33 cellular contexts compared by ENCODE assay signal in the genomic region with DNA sequence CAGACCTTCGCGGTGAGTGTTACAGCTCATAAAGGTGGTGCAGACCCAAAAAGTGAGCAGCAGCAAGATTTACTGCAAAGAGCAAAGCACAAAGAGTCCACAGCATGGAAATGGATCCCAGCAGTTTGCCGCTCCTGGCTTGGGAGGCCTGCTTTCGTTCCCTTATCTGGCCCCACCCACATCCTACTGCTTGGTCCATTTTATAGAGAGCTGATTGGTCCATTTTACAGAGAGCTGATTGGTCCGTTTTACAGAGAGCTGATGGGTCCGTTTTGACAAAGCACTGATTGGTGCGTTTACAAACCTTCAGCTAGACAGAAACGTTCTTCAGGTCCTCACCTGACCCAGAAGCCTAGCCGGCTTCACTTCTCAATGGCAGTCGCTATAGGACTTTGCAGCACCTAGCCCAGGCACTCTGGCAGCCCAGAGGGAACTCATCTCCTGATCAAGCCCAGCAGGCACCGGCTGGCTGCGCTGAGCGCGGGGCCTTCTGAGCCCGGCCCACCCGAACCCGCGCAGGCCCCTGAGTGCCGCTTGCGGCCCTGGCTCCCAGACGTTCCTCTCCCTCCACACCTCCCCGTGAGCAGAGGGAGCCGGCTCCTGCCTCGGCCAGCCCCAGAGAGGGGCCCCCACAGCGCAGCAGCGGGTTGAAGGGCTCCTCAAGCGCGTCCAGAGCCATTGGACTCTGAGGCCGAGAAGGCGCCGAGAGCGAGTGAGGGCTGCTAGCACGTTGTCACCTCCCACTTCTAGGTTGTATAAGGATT.
"Had no signal": no experiment of that assay in that cellular context is flagged by ENCODE, and none has a peak within 500 bp of the region (broad histone marks: within the 10 kb centered on the region; RNA-seq: fewer than 3 reads in every experiment).

No MANE protein-coding gene starts in this region.

- H3K4me1 ChIP-seq: adrenal gland, breast epithelium had no signal

- H3K27ac ChIP-seq: adrenal gland, ascending aorta, breast epithelium, cardiac muscle cell, coronary artery, dorsolateral prefrontal cortex had no signal

- FAIRE-seq: frontal cortex had no signal

- H3K4me3 ChIP-seq: adrenal gland, ascending aorta, breast epithelium, cardiac muscle cell, coronary artery, dorsolateral prefrontal cortex had no signal

- H3K27me3 Mint-ChIP-seq: activated CD4-positive, alpha-beta T cell treated with anti-CD3 and anti-CD28 coated beads, Interleukin-2, amount 10 ng/mL, durations not matched to agents 24 days and 14 days; activated naive CD8-positive, alpha-beta T cell treated with anti-CD3 and anti-CD28 coated beads for 36 hours; activated naive CD8-positive, alpha-beta T cell treated with anti-CD3 and anti-CD28 coated beads, Interleukin-2, amount 50 U/mL, for 24 hours; dendritic cell treated with granulocyte-macrophage colony-stimulating factor and Interleukin-4, amounts not matched to agents 40 ng/mL and 50 ng/mL, for 4 days had no signal

- H3K4me1 Mint-ChIP-seq: activated CD4-positive, alpha-beta T cell treated with anti-CD3 and anti-CD28 coated beads for 36 hours; activated CD4-positive, alpha-beta T cell treated with anti-CD3 and anti-CD28 coated beads, Interleukin-2, amount 10 ng/mL, durations not matched to agents 24 days and 14 days; activated CD8-positive, alpha-beta memory T cell treated with anti-CD3 and anti-CD28 coated beads, Interleukin-2, amount 10 ng/mL, durations not matched to agents 7 days and 5 days; activated naive CD4-positive, alpha-beta T cell treated with anti-CD3 and anti-CD28 coated beads, Interleukin-2, amount 50 U/mL, for 24 hours; activated naive CD8-positive, alpha-beta T cell treated with anti-CD3 and anti-CD28 coated beads for 36 hours; activated naive CD8-positive, alpha-beta T cell treated with anti-CD3 and anti-CD28 coated beads, Interleukin-2, amount 50 U/mL, for 24 hours had no signal

- H3K4me3 Mint-ChIP-seq: activated CD4-positive, alpha-beta memory T cell treated with anti-CD3 and anti-CD28 coated beads for 36 hours; activated CD4-positive, alpha-beta T cell treated with anti-CD3 and anti-CD28 coated beads for 36 hours; activated CD4-positive, alpha-beta T cell treated with anti-CD3 and anti-CD28 coated beads, Interleukin-2, amount 10 ng/mL, durations not matched to agents 24 days and 14 days; activated CD8-positive, alpha-beta memory T cell treated with anti-CD3 and anti-CD28 coated beads, Interleukin-2, amount 10 ng/mL, durations not matched to agents 7 days and 5 days; activated CD8-positive, alpha-beta T cell treated with anti-CD3 and anti-CD28 coated beads, Interleukin-2, amount 10 ng/mL, durations not matched to agents 7 days and 5 days; activated naive CD4-positive, alpha-beta T cell treated with anti-CD3 and anti-CD28 coated beads for 36 hours; activated naive CD4-positive, alpha-beta T cell treated with anti-CD3 and anti-CD28 coated beads, Interleukin-2, amount 50 U/mL, for 24 hours; activated naive CD8-positive, alpha-beta T cell treated with anti-CD3 and anti-CD28 coated beads for 36 hours; activated naive CD8-positive, alpha-beta T cell treated with anti-CD3 and anti-CD28 coated beads, Interleukin-2, amount 50 U/mL, for 24 hours; activated T-helper 1 cell treated with anti-CD3 and anti-CD28 coated beads, Interleukin-12 subunit alpha, Interleukin-12 subunit beta, Interleukin-2, Interleukin-4 antibody, amounts not matched to agents 30 ng/mL and 10 ng/mL and 1 ng/mL, durations not matched to agents 14 hours and 24 hours and 36 hours; brain; dendritic cell treated with granulocyte-macrophage colony-stimulating factor and Interleukin-4, amounts not matched to agents 40 ng/mL and 50 ng/mL, for 4 days; endodermal cell had no signal

- H3K9me3 ChIP-seq: adrenal gland, ascending aorta, breast epithelium had no signal

- H3K36me3 ChIP-seq: adrenal gland, ascending aorta, breast epithelium, cardiac muscle cell had no signal

- H3K27ac Mint-ChIP-seq: activated CD4-positive, alpha-beta memory T cell treated with anti-CD3 and anti-CD28 coated beads for 36 hours; activated CD4-positive, alpha-beta T cell treated with anti-CD3 and anti-CD28 coated beads for 36 hours; activated CD4-positive, alpha-beta T cell treated with anti-CD3 and anti-CD28 coated beads, Interleukin-2, amount 10 ng/mL, durations not matched to agents 24 days and 14 days; activated CD8-positive, alpha-beta memory T cell treated with anti-CD3 and anti-CD28 coated beads, Interleukin-2, amount 10 ng/mL, durations not matched to agents 7 days and 5 days; activated CD8-positive, alpha-beta T cell treated with anti-CD3 and anti-CD28 coated beads, Interleukin-2, amount 10 ng/mL, durations not matched to agents 7 days and 5 days; activated naive CD4-positive, alpha-beta T cell treated with anti-CD3 and anti-CD28 coated beads for 36 hours; activated naive CD4-positive, alpha-beta T cell treated with anti-CD3 and anti-CD28 coated beads, Interleukin-2, amount 50 U/mL, for 24 hours; activated naive CD8-positive, alpha-beta T cell treated with anti-CD3 and anti-CD28 coated beads for 36 hours; activated naive CD8-positive, alpha-beta T cell treated with anti-CD3 and anti-CD28 coated beads, Interleukin-2, amount 50 U/mL, for 24 hours; activated T-helper 1 cell treated with anti-CD3 and anti-CD28 coated beads, Interleukin-12 subunit alpha, Interleukin-12 subunit beta, Interleukin-2, Interleukin-4 antibody, amounts not matched to agents 30 ng/mL and 10 ng/mL and 1 ng/mL, durations not matched to agents 14 hours and 24 hours and 36 hours; activated T-helper 2 cell treated with anti-CD3 and anti-CD28 coated beads, Interferon-gamma antibody, Interleukin-2, Interleukin-4, amounts not matched to agents 10 μg/mL and 5 μg/mL and 100 μg/mL, durations not matched to agents 14 hours and 24 hours and 36 hours; brain; dendritic cell treated with granulocyte-macrophage colony-stimulating factor and Interleukin-4, amounts not matched to agents 40 ng/mL and 50 ng/mL, for 4 days; endodermal cell had no signal

- H3K9me3 Mint-ChIP-seq: activated CD4-positive, alpha-beta memory T cell treated with anti-CD3 and anti-CD28 coated beads for 36 hours; activated CD4-positive, alpha-beta T cell treated with anti-CD3 and anti-CD28 coated beads, Interleukin-2, amount 10 ng/mL, durations not matched to agents 24 days and 14 days; activated naive CD4-positive, alpha-beta T cell treated with anti-CD3 and anti-CD28 coated beads for 36 hours; activated naive CD4-positive, alpha-beta T cell treated with anti-CD3 and anti-CD28 coated beads, Interleukin-2, amount 50 U/mL, for 24 hours; activated naive CD8-positive, alpha-beta T cell treated with anti-CD3 and anti-CD28 coated beads for 36 hours; activated naive CD8-positive, alpha-beta T cell treated with anti-CD3 and anti-CD28 coated beads, Interleukin-2, amount 50 U/mL, for 24 hours; activated T-helper 1 cell treated with anti-CD3 and anti-CD28 coated beads, Interleukin-12 subunit alpha, Interleukin-12 subunit beta, Interleukin-2, Interleukin-4 antibody, amounts not matched to agents 30 ng/mL and 10 ng/mL and 1 ng/mL, durations not matched to agents 14 hours and 24 hours and 36 hours; activated T-helper 2 cell treated with anti-CD3 and anti-CD28 coated beads, Interferon-gamma antibody, Interleukin-2, Interleukin-4, amounts not matched to agents 10 μg/mL and 5 μg/mL and 100 μg/mL, durations not matched to agents 14 hours and 24 hours and 36 hours had no signal

- H3K27me3 ChIP-seq: adrenal gland, ascending aorta, breast epithelium, cardiac muscle cell, dorsolateral prefrontal cortex had no signal

- DNase-seq: activated CD4-positive, alpha-beta memory T cell treated with anti-CD3 and anti-CD28 coated beads for 36 hours; activated CD4-positive, alpha-beta T cell treated with anti-CD3 and anti-CD28 coated beads for 36 hours; activated CD4-positive, alpha-beta T cell treated with anti-CD3 and anti-CD28 coated beads, Interleukin-2, amount 10 ng/mL, durations not matched to agents 24 days and 14 days; activated CD4-positive, CD25-positive, alpha-beta regulatory T cell; activated CD4-positive, CD25-positive, alpha-beta regulatory T cell treated with anti-CD3 and anti-CD28 coated beads, Interleukin-2, amount 50 U/mL, for 72 hours; activated CD8-positive, alpha-beta memory T cell treated with anti-CD3 and anti-CD28 coated beads, Interleukin-2, amount 10 ng/mL, durations not matched to agents 7 days and 5 days; activated CD8-positive, alpha-beta memory T cell treated with anti-CD3 and anti-CD28 coated beads, Interleukin-2, amount 50 U/mL, for 4 hours; activated CD8-positive, alpha-beta T cell treated with anti-CD3 and anti-CD28 coated beads, Interleukin-2, amount 10 ng/mL, durations not matched to agents 7 days and 5 days; activated effector memory CD4-positive, alpha-beta T cell treated with anti-CD3 and anti-CD28 coated beads, Interleukin-2, amount 50 U/mL, for 16 hours; activated naive CD4-positive, alpha-beta T cell treated with anti-CD3 and anti-CD28 coated beads for 36 hours; activated naive CD8-positive, alpha-beta T cell treated with anti-CD3 and anti-CD28 coated beads for 36 hours; activated naive CD8-positive, alpha-beta T cell treated with anti-CD3 and anti-CD28 coated beads, Interleukin-2, amount 50 U/mL, for 24 hours; activated T-cell treated with anti-CD3 and anti-CD28 coated beads, Interleukin-2, amount 50 U/mL, for 1 hour; activated T-cell treated with anti-CD3 and anti-CD28 coated beads, Interleukin-2, amount 50 U/mL, for 48 hours; adrenal gland; amygdala; central memory CD4-positive, alpha-beta T cell; cerebellar nuclear complex; dorsolateral prefrontal cortex; effector memory CD4-positive, alpha-beta T cell; endodermal cell; foreskin fibroblast; T-helper 2 cell had no signal

- ATAC-seq: activated CD4-positive, alpha-beta T cell treated with anti-CD3 and anti-CD28 coated beads for 36 hours; activated CD8-positive, alpha-beta memory T cell treated with anti-CD3 and anti-CD28 coated beads, Interleukin-2, amount 10 ng/mL, durations not matched to agents 7 days and 5 days; activated CD8-positive, alpha-beta T cell treated with anti-CD3 and anti-CD28 coated beads, Interleukin-2, amount 10 ng/mL, durations not matched to agents 7 days and 5 days; activated naive CD8-positive, alpha-beta T cell treated with anti-CD3 and anti-CD28 coated beads, Interleukin-2, amount 50 U/mL, for 24 hours had no signal

- H3K36me3 Mint-ChIP-seq: activated CD4-positive, alpha-beta memory T cell treated with anti-CD3 and anti-CD28 coated beads for 36 hours; activated CD8-positive, alpha-beta memory T cell treated with anti-CD3 and anti-CD28 coated beads, Interleukin-2, amount 10 ng/mL, durations not matched to agents 7 days and 5 days; activated naive CD4-positive, alpha-beta T cell treated with anti-CD3 and anti-CD28 coated beads, Interleukin-2, amount 50 U/mL, for 24 hours; activated naive CD8-positive, alpha-beta T cell treated with anti-CD3 and anti-CD28 coated beads for 36 hours; brain had no signal
